24 cellular contexts compared by ENCODE assay signal in genomic region chr5:79934681-79935080, GRCh38.
"Had no signal": no experiment of that assay in that cellular context is flagged by ENCODE, and none has a peak within 500 bp of the region (broad histone marks: within the 10 kb centered on the region; RNA-seq: fewer than 3 reads in every experiment).

No MANE protein-coding gene starts in this region.

- H3K36me3 Mint-ChIP-seq: immature natural killer cell; memory B cell; naive thymus-derived CD4-positive, alpha-beta T cell had no signal

- H3K79me2 ChIP-seq: hepatocyte had no signal

- H2AFZ ChIP-seq: hepatocyte had no signal

- H3K27ac Mint-ChIP-seq: immature natural killer cell; memory B cell; naive thymus-derived CD4-positive, alpha-beta T cell had no signal

- H3K9me3 Mint-ChIP-seq: immature natural killer cell, memory B cell had no signal

- H3K4me1 ChIP-seq: left lung, lower lobe of right lung had no signal

- H3K4me3 ChIP-seq: coronary artery, dorsolateral prefrontal cortex, esophagus squamous epithelium, gastroesophageal sphincter, heart left ventricle, hepatocyte, left lung, lower lobe of right lung had no signal

- H3K4me1 Mint-ChIP-seq: immature natural killer cell, memory B cell had no signal

- H3K9me3 ChIP-seq: esophagus squamous epithelium, gastroesophageal sphincter, heart left ventricle, left lung had no signal

- H3K27ac ChIP-seq: coronary artery, dorsolateral prefrontal cortex, epithelial cell of prostate, hepatocyte, left lung, lower lobe of right lung had no signal

- H3K4me3 Mint-ChIP-seq: immature natural killer cell; memory B cell; naive thymus-derived CD4-positive, alpha-beta T cell had no signal

- H3K27me3 ChIP-seq: dorsolateral prefrontal cortex, esophagus squamous epithelium, gastroesophageal sphincter, heart left ventricle, hepatocyte, left lung had no signal

- H3K4me2 ChIP-seq: hepatocyte had no signal

- ATAC-seq: esophagus mucosa; gastroesophageal sphincter; heart left ventricle; left cardiac atrium; left lung; left ventricle myocardium superior; lower lobe of right lung; naive thymus-derived CD4-positive, alpha-beta T cell had no signal

- DNase-seq: dermis blood vessel endothelial cell; dorsolateral prefrontal cortex; effector CD4-positive, alpha-beta T cell; effector memory CD4-positive, alpha-beta T cell; erythroblast; esophagus squamous epithelium; foreskin fibroblast; heart left ventricle; hypothalamus; immature natural killer cell; islet precursor cell; left cardiac atrium; left lung; left ventricle myocardium superior; lower lobe of right lung; mesendoderm; midbrain; naive thymus-derived CD4-positive, alpha-beta T cell had no signal

- H3K36me3 ChIP-seq: esophagus squamous epithelium, gastroesophageal sphincter, heart left ventricle, left lung, lower lobe of right lung had no signal
